In the genomic region with DNA sequence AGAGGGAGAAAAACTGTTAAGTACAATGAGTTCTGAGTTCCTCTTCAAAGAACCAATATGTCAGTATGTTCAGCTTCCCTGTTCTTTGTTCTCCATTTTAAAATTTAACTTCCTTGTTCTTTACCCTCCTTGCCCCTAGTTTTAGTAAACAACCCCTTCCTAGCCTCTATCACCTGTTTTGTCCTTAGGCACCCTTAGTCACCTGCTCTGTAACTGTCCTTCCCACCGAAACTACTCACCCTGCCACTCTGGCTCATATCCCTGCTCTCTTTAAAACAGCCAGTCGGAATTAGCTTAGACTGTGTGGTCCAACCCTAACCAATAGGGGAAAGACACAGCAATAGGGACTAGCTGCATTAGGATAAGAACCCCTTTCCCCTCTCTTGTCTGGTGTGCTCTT, we compare ENCODE assay signal across 17 cellular contexts.
A peak's percentile ranks its signal among the peaks of the same experiment; 100 is the strongest.
DNase-seq lines count a peak whose midpoint lies in the region; ATAC-seq and TF ChIP-seq lines count a peak whose summit lies in the region.
"Had no signal": no experiment of that assay in that cellular context is flagged by ENCODE, and none has a peak within 500 bp of the region (broad histone marks: within the 10 kb centered on the region; RNA-seq: fewer than 3 reads in every experiment).

No MANE protein-coding gene starts in this region.

- DNase-seq in AG04450 (ENCODE audit: low read depth, low spot score) (no peak), KBM-7 (peak; percentile 35), SW480 (ENCODE audit: low spot score) (peak; percentile 14), lung (ENCODE audit: low spot score) (no peak), osteoblast (ENCODE audit: insufficient read length, low spot score, missing footprints) (no peak), NCI-H1092 (lab: John Stamatoyannopoulos, UW) (no peak), left lobe of liver (ENCODE audit: low spot score) (no peak), COR-L47 (lab: John Stamatoyannopoulos, UW) (no peak)
- DNase-seq: CD4-positive, CD25-positive, alpha-beta regulatory T cell; DMS79; NCI-H1417; NCI-H1930; NCI-H2171; NCI-H82; RPMI8226; SJCRH30 had no signal

- in situ Hi-C loops in KBM-7 (cut with MboI; ENCODE audit: low pct_unique_long_range_greater_than_20kb, low sequenced_read_pairs) = no loop called here

- H3K27me3 ChIP-seq in AG04450 (ENCODE audit: control insufficient read depth, insufficient read depth, low read length) (peaks cover 25% of the 10 kb centered on the region), lung (ENCODE audit: control insufficient read depth, insufficient read depth) (no peaks in the 10 kb centered on the region), osteoblast (ENCODE audit: insufficient read depth, low read length) (peaks cover 47% of the 10 kb centered on the region)
- H3K27me3 ChIP-seq: SJCRH30 had no signal

- no peaks in the 10 kb centered on the region for H3K79me2 ChIP-seq in osteoblast (ENCODE audit: insufficient read depth, low read length)

- ATAC-seq in lung (ENCODE audit: insufficient read depth, low FRiP score) (peak; percentile 25), left lobe of liver (no peak)
- ATAC-seq: GM23338 had no signal

- CTCF ChIA-PET in AG04450 (lab: Charles Lee) = interaction anchor here (0.6 to 1.3 kb wide), 2 partner anchors 12 to 274 kb away, joined by 4 to 5 read pairs; no protein-coding TSS in a partner anchor

- H3K4me3 ChIP-seq in AG04450 (ENCODE audit: low read depth, low read length) (no peak overlapping the region), lung (no peak overlapping the region), osteoblast (ENCODE audit: insufficient read depth, low read length) (no peak overlapping the region)
- H3K4me3 ChIP-seq: GM23338, SJCRH30 had no signal

- TF ChIP-seq CTCF in AG04450 (IDR thresholded peaks at IDR 0.05; ENCODE audit: low read depth, low read length) (no peak), lung (IDR thresholded peaks at IDR 0.05; ENCODE audit: control extremely low read depth, extremely low read depth) (no peak), osteoblast (IDR thresholded peaks at IDR 0.05; ENCODE audit: extremely low read depth, low read depth, low read length) (no peak)

- H3K27ac ChIP-seq in AG04450 (ENCODE audit: low read depth, low read length) (peak overlapping the region; percentile 72), lung (ENCODE audit: low read depth in 1 of 2, low read length in 1 of 2) (peak overlapping the region in 1 of 2 donors; percentile 59), osteoblast (ENCODE audit: low read depth, low read length) (no peak overlapping the region)
- H3K27ac ChIP-seq: SJCRH30 had no signal

- no peak overlapping the region for H3K4me2 ChIP-seq in osteoblast (ENCODE audit: insufficient read depth, low read length)
- H3K4me2 ChIP-seq: GM23338 had no signal

- 75 to 96% methylated on average over 2 of the region's 2 CpGs for WGBS in lung, 2 donors

- H3K36me3 ChIP-seq in lung (ENCODE audit: control insufficient read depth in 2 of 2, insufficient read depth in 2 of 2, low read length in 2 of 2) = no peaks in the 10 kb centered on the region
- no peaks in the 10 kb centered on the region for H3K36me3 ChIP-seq in osteoblast (ENCODE audit: insufficient read depth, low read length)
- H3K36me3 ChIP-seq: SJCRH30 had no signal

- H3K9me3 ChIP-seq in AG04450 (ENCODE audit: control insufficient read depth, insufficient read depth, low read length) (peaks cover 15% of the 10 kb centered on the region), lung (ENCODE audit: control insufficient read depth in 2 of 2, insufficient read depth in 1 of 2, low read length in 1 of 2) (peaks cover 0 to 15% of the 10 kb centered on the region in 2 donors), osteoblast (ENCODE audit: low read depth, low read length) (peaks cover 3% of the 10 kb centered on the region)
- H3K9me3 ChIP-seq: SJCRH30 had no signal

- no peak overlapping the region for H2AFZ ChIP-seq in osteoblast (ENCODE audit: low read length)
- H2AFZ ChIP-seq: GM23338 had no signal

- no peaks in the 10 kb centered on the region for H3K4me1 ChIP-seq in lung (ENCODE audit: control insufficient read depth in 2 of 2, insufficient read depth in 2 of 2, low read length in 2 of 2)
- peaks cover 2% of the 10 kb centered on the region for H3K4me1 ChIP-seq in osteoblast (ENCODE audit: insufficient read depth, low read length)
- H3K4me1 ChIP-seq: SJCRH30 had no signal

- POLR2A ChIA-PET in AG04450 (lab: Yijun Ruan, JAX) = no interaction called here

- H4K20me1 ChIP-seq in osteoblast (ENCODE audit: insufficient read depth, low read length) = no peaks in the 10 kb centered on the region

Comparison
In these comparisons a context has a peak if more than half of its experiments do, and no peak if none do; other contexts are left out.
1. DNase-seq: peak in KBM-7 (single experiment) and SW480 (single experiment); none in AG04450 (single experiment), lung (single experiment), osteoblast (single experiment), NCI-H1092 (single experiment), left lobe of liver (single experiment) and COR-L47 (single experiment).